In genomic region chr5:65102826-65103673, GRCh38 we compare ENCODE assay signal across 1 cellular context.
TF ChIP-seq lines count a peak whose summit lies in the region.

No MANE protein-coding gene starts in this region.

TF ChIP-seq in HEK293, 187 proteins besides CTCF, POLR2A, EP300 and RAD21 (continued from another document and continues in another):
- no peak for TF ChIP-seq ZNF580 (tag by site-specific recombination; IDR thresholded peaks at IDR 0.05)
- no peak for TF ChIP-seq ZNF623 (tag by site-specific recombination; IDR thresholded peaks at IDR 0.05)
- TF ChIP-seq PRDM4 (tag by site-specific recombination; IDR thresholded peaks at IDR 0.05), result no peak
- peak; percentile 62 for TF ChIP-seq GLIS1 (tag by site-specific recombination; IDR thresholded peaks at IDR 0.05)
- TF ChIP-seq GLI2 (tag by site-specific recombination; IDR thresholded peaks at IDR 0.05; ENCODE audit: borderline replicate concordance, low read depth), result no peak
- TF ChIP-seq ZNF704 (tag by site-specific recombination; IDR thresholded peaks at IDR 0.05), result no peak
- no peak for TF ChIP-seq ZNF274 (IDR thresholded peaks at IDR 0.05; ENCODE audit: low read length)
- TF ChIP-seq ZNF274 (tag by site-specific recombination; IDR thresholded peaks at IDR 0.05; ENCODE audit: borderline replicate concordance), result no peak
- no peak for TF ChIP-seq ZNF155 (tag by site-specific recombination; IDR thresholded peaks at IDR 0.05)
- TF ChIP-seq PATZ1 (tag by site-specific recombination; IDR thresholded peaks at IDR 0.05), result peak; percentile 77
- TF ChIP-seq ZNF362 (tag by site-specific recombination; IDR thresholded peaks at IDR 0.05), result peak; percentile 89
- no peak for TF ChIP-seq ZNF473 (tag by site-specific recombination; IDR thresholded peaks at IDR 0.05)
- TF ChIP-seq GLIS2 (tag by site-specific recombination; IDR thresholded peaks at IDR 0.05), result peak; percentile 55
- TF ChIP-seq TCF7L2 (IDR thresholded peaks at IDR 0.05; ENCODE audit: borderline replicate concordance, low read depth, low read length), result no peak
- TF ChIP-seq ZBTB48 (tag by site-specific recombination; IDR thresholded peaks at IDR 0.05), result peak; percentile 65
- no peak for TF ChIP-seq ZNF433 (tag by site-specific recombination; IDR thresholded peaks at IDR 0.05; ENCODE audit: low read depth)
- TF ChIP-seq ZNF501 (tag by site-specific recombination; IDR thresholded peaks at IDR 0.05), result peak; percentile 55; the same call in 1 of the 2 replicates
- no peak for TF ChIP-seq ZNF555 (tag by site-specific recombination; conservative IDR thresholded peaks at IDR 0.05)
- TF ChIP-seq ZNF354C (tag by site-specific recombination; IDR thresholded peaks at IDR 0.05; ENCODE audit: borderline replicate concordance, low read depth), result no peak
- no peak for TF ChIP-seq ZNF785 (tag by site-specific recombination; IDR thresholded peaks at IDR 0.05)
- TF ChIP-seq BCL11B (tag by site-specific recombination; IDR thresholded peaks at IDR 0.05; ENCODE audit: low read depth), result no peak
- no peak for TF ChIP-seq ZNF529 (tag by site-specific recombination; IDR thresholded peaks at IDR 0.05; ENCODE audit: insufficient replicate concordance)
- TF ChIP-seq MYNN (tag by site-specific recombination; IDR thresholded peaks at IDR 0.05; ENCODE audit: borderline replicate concordance), result no peak
- TF ChIP-seq ZNF26 (tag by site-specific recombination; IDR thresholded peaks at IDR 0.05), result no peak
- no peak for TF ChIP-seq KLF9 (tag by site-specific recombination; IDR thresholded peaks at IDR 0.05; ENCODE audit: low read depth)
- no peak for TF ChIP-seq ZNF416 (tag by site-specific recombination; IDR thresholded peaks at IDR 0.05)
- TF ChIP-seq ZNF16 (tag by site-specific recombination; IDR thresholded peaks at IDR 0.05; ENCODE audit: low read depth), result no peak
- TF ChIP-seq ZNF449 (tag by site-specific recombination; IDR thresholded peaks at IDR 0.05), result no peak
- no peak for TF ChIP-seq ZNF76 (tag by site-specific recombination; IDR thresholded peaks at IDR 0.05; ENCODE audit: borderline replicate concordance, low read depth)
- TF ChIP-seq ZNF747 (tag by site-specific recombination; IDR thresholded peaks at IDR 0.05), result no peak
- no peak for TF ChIP-seq ZNF521 (tag by site-specific recombination; IDR thresholded peaks at IDR 0.05)
- no peak for TF ChIP-seq ZNF214 (tag by site-specific recombination; IDR thresholded peaks at IDR 0.05; ENCODE audit: borderline replicate concordance)
- TF ChIP-seq ZSCAN18 (tag by site-specific recombination; IDR thresholded peaks at IDR 0.05), result no peak
- no peak for TF ChIP-seq ZNF169 (tag by site-specific recombination; IDR thresholded peaks at IDR 0.05)
- TF ChIP-seq ZNF645 (tag by site-specific recombination; IDR thresholded peaks at IDR 0.05), result no peak
- TF ChIP-seq ZNF514 (tag by site-specific recombination; IDR thresholded peaks at IDR 0.05), result no peak
- TF ChIP-seq ZNF140 (tag by site-specific recombination; IDR thresholded peaks at IDR 0.05), result no peak
- TF ChIP-seq KLF8 (tag by site-specific recombination; IDR thresholded peaks at IDR 0.05), result peak; percentile 45; the same call in 1 of the 2 replicates
- no peak for TF ChIP-seq ZBTB21 (tag by site-specific recombination; IDR thresholded peaks at IDR 0.05)
- TF ChIP-seq ZNF24 (tag by site-specific recombination; IDR thresholded peaks at IDR 0.05), result 0 out of 2 replicates have a peak, but pooled peaks have one; percentile 14
- no peak for TF ChIP-seq GLI4 (tag by site-specific recombination; IDR thresholded peaks at IDR 0.05)
- no peak for TF ChIP-seq ZNF239 (tag by site-specific recombination; IDR thresholded peaks at IDR 0.05)
- no peak for TF ChIP-seq ZNF571 (tag by site-specific recombination; IDR thresholded peaks at IDR 0.05)
- no peak for TF ChIP-seq ZNF23 (tag by site-specific recombination; IDR thresholded peaks at IDR 0.05; ENCODE audit: borderline replicate concordance)
- no peak for TF ChIP-seq PRDM6 (tag by site-specific recombination; IDR thresholded peaks at IDR 0.05)
- no peak for TF ChIP-seq ZNF302 (tag by site-specific recombination; IDR thresholded peaks at IDR 0.05; ENCODE audit: low read depth)
- TF ChIP-seq SCRT1 (tag by site-specific recombination; IDR thresholded peaks at IDR 0.05; ENCODE audit: borderline replicate concordance), result peak; percentile 57; the same call in 1 of the 2 replicates
- TF ChIP-seq ZSCAN5A (tag by site-specific recombination; IDR thresholded peaks at IDR 0.05), result no peak
- TF ChIP-seq ZNF670 (tag by site-specific recombination; IDR thresholded peaks at IDR 0.05; ENCODE audit: low read depth), result no peak
- no peak for TF ChIP-seq ZNF350 (tag by site-specific recombination; IDR thresholded peaks at IDR 0.05)
- no peak for TF ChIP-seq ZNF394 (tag by site-specific recombination; IDR thresholded peaks at IDR 0.05; ENCODE audit: borderline replicate concordance)
- no peak for TF ChIP-seq ZNF664 (tag by site-specific recombination; IDR thresholded peaks at IDR 0.05)
